In genomic region chr6:37818536-37819176, GRCh38 we compare ENCODE assay signal across 8 cellular contexts. TPM values are rescaled to one million over a fixed set of nuclear protein-coding genes. Genes with fewer than 3 reads are reported as not detected.
DNase-seq lines count a peak whose midpoint lies in the region; ATAC-seq and TF ChIP-seq lines count a peak whose summit lies in the region.

No MANE protein-coding gene starts in this region.

- WGBS in smooth muscle cell (ENCODE audit: low lambda C conversion rate), result under 1% methylated on average over 27 of the region's 27 CpGs

- H3K4me3 ChIP-seq in breast epithelium (peak overlapping the region; percentile 91 to 96 (median 92)), smooth muscle cell (peak overlapping the region; percentile 95)

- H3K9me3 ChIP-seq in breast epithelium, result no peaks in the 10 kb centered on the region
- H3K9me3 ChIP-seq in smooth muscle cell (replicated peaks; ENCODE audit: low read depth), result no peaks in the 10 kb centered on the region

- DNase-seq in NCI-H2081 (lab: John Stamatoyannopoulos, UW), result peak; percentile 93 to 96
- peak; percentile 94 for DNase-seq in T1000 (lab: John Stamatoyannopoulos, UW)
- peak; percentile 92 to 93 for DNase-seq in breast epithelium (ENCODE audit: low spot score in 2 of 2)
- peak; percentile 92 for DNase-seq in iPS-NIHi11 (ENCODE audit: low spot score)
- peak; percentile 99 for DNase-seq in smooth muscle cell (lab: John Stamatoyannopoulos, UW; ENCODE audit: unreplicated experiment)

- TF ChIP-seq CTCF in 22Rv1 (IDR thresholded peaks at IDR 0.05) (no peak), breast epithelium (IDR thresholded peaks at IDR 0.05) (no peak), smooth muscle cell (IDR thresholded peaks at IDR 0.05; ENCODE audit: borderline replicate concordance, insufficient read depth, poor library complexity, severe bottlenecking) (no peak)

- TF ChIP-seq POLR2A in GM18505 (IDR thresholded peaks at IDR 0.05; ENCODE audit: borderline replicate concordance, extremely low read depth, insufficient read depth, insufficient read length) (peak; percentile 99), breast epithelium (IDR thresholded peaks at IDR 0.05) (peak; percentile 90)

- intact Hi-C loops in breast epithelium (cut with DNase I; ENCODE audit: low total_unique reads), result no loop called here

- no peaks in the 10 kb centered on the region for H3F3A ChIP-seq in smooth muscle cell (ENCODE audit: low read depth)

- H3K4me1 ChIP-seq in breast epithelium (peaks cover 0 to 15% of the 10 kb centered on the region in 2 donors), smooth muscle cell (ENCODE audit: low read depth) (peaks cover 39% of the 10 kb centered on the region)

- H3K36me3 ChIP-seq in breast epithelium (no peaks in the 10 kb centered on the region), smooth muscle cell (ENCODE audit: low read depth) (no peaks in the 10 kb centered on the region)

- H3K27me3 ChIP-seq in breast epithelium (no peaks in the 10 kb centered on the region), smooth muscle cell (ENCODE audit: low read depth) (no peaks in the 10 kb centered on the region)

- H3K27ac ChIP-seq in 22Rv1, result peak overlapping the region; percentile 90
- peak overlapping the region; percentile 97 to 100 for H3K27ac ChIP-seq in breast epithelium
- H3K27ac ChIP-seq in smooth muscle cell (ENCODE audit: low read depth), result peak overlapping the region; percentile 98

- peak overlapping the region; percentile 98 for H3K9ac ChIP-seq in smooth muscle cell (ENCODE audit: low read depth)

- ATAC-seq in GM18505 (IDR thresholded peaks at IDR 0.05; ENCODE audit: unreplicated experiment), result peak; percentile 71
- ATAC-seq in HG02943 (IDR thresholded peaks at IDR 0.05; ENCODE audit: low read depth, unreplicated experiment), result peak; percentile 75

- peaks cover 38% of the 10 kb centered on the region for H3K79me2 ChIP-seq in smooth muscle cell (ENCODE audit: low read depth)

- peak overlapping the region; percentile 75 for H2AFZ ChIP-seq in smooth muscle cell (ENCODE audit: low read depth)

- H4K20me1 ChIP-seq in smooth muscle cell (ENCODE audit: low read depth), result peaks cover 34% of the 10 kb centered on the region

- peak overlapping the region; percentile 100 for H3K4me2 ChIP-seq in smooth muscle cell

RNA-seq across cellular contexts. Expression of gene ZFAND3, which starts 0.9 kb away (rescaled TPM):
- total RNA-seq in breast epithelium (10 to 100 TPM; 34.1 to 53.0 (median 36.0) TPM), smooth muscle cell (27.6 and 33.3 TPM in 2 replicates)
- polyA plus RNA-seq in smooth muscle cell, result 40.5 and 52.3 TPM in 2 replicates

Comparison
In these comparisons a context has a peak if more than half of its experiments do, and no peak if none do; other contexts are left out.
1. Peak in every context shown above with its lines: DNase-seq, ATAC-seq, H3K4me3 ChIP-seq and H3K27ac ChIP-seq.